Comparison of ENCODE assay signal across 16 cellular contexts in the genomic region with DNA sequence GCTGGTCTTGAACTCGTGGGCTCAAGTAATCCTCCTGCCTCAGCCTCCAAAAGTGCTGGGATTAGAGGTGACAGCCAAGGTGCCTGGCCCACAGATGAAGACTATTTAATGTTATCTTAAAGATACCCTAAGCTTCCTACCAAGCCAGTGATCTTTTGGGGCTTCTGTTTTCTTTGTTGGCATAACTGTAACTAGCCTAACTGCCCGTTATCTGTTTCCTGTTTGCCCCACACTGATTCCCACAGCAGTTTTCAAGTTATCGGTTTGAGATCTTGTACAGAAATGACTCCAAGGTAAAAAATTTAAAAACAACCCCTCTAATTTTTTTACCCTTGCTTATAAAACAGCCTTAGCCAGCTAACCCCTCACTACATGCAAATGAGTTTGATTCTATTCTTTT. TPM values are rescaled to one million over a fixed set of nuclear protein-coding genes. Genes with fewer than 3 reads are reported as not detected.
DNase-seq lines count a peak whose midpoint lies in the region; ATAC-seq and TF ChIP-seq lines count a peak whose summit lies in the region.
"Had no signal": no experiment of that assay in that cellular context is flagged by ENCODE, and none has a peak within 500 bp of the region (broad histone marks: within the 10 kb centered on the region; RNA-seq: fewer than 3 reads in every experiment).

No MANE protein-coding gene starts in this region.

- CTCF ChIA-PET in activated CD4-positive, alpha-beta T cell treated with anti-CD3 and anti-CD28 coated beads, Interleukin-2, amount 10 ng/mL, durations not matched to agents 7 days and 5 days (lab: Charles Lee), result interaction anchor here (0.6 to 5.4 kb wide), 5 partner anchors 13 to 242 kb away, joined by 3 to 27 read pairs (median 5); partner anchors contain the start of gene F5

- no peaks in the 10 kb centered on the region for H3K9me3 Mint-ChIP-seq in activated CD4-positive, alpha-beta T cell treated with anti-CD3 and anti-CD28 coated beads, Interleukin-2, amount 10 ng/mL, durations not matched to agents 7 days and 5 days
- no peaks in the 10 kb centered on the region for H3K9me3 Mint-ChIP-seq in activated T-helper 17 cell treated with anti-CD3 and anti-CD28 coated beads, Interleukin-2, amount 50 U/mL, for 72 hours

- H3K27me3 Mint-ChIP-seq in activated CD4-positive, alpha-beta T cell treated with anti-CD3 and anti-CD28 coated beads, Interleukin-2, amount 10 ng/mL, durations not matched to agents 7 days and 5 days, result no peaks in the 10 kb centered on the region
- H3K27me3 Mint-ChIP-seq in activated T-helper 17 cell treated with anti-CD3 and anti-CD28 coated beads, Interleukin-2, amount 50 U/mL, for 72 hours, result no peaks in the 10 kb centered on the region

- H3K4me3 Mint-ChIP-seq in activated CD4-positive, alpha-beta T cell treated with anti-CD3 and anti-CD28 coated beads, Interleukin-2, amount 10 ng/mL, durations not matched to agents 7 days and 5 days, result peak overlapping the region; percentile 48
- peak overlapping the region; percentile 91 for H3K4me3 Mint-ChIP-seq in activated T-helper 17 cell treated with anti-CD3 and anti-CD28 coated beads, Interleukin-2, amount 50 U/mL, for 72 hours

- peaks cover 98% of the 10 kb centered on the region for H3K36me3 Mint-ChIP-seq in activated CD4-positive, alpha-beta T cell treated with anti-CD3 and anti-CD28 coated beads, Interleukin-2, amount 10 ng/mL, durations not matched to agents 7 days and 5 days (ENCODE audit: low read depth)
- H3K36me3 Mint-ChIP-seq in activated T-helper 17 cell treated with anti-CD3 and anti-CD28 coated beads, Interleukin-2, amount 50 U/mL, for 72 hours (ENCODE audit: low read depth), result peaks cover 99% of the 10 kb centered on the region

- H2AFZ ChIP-seq in Loucy (ENCODE audit: low read length), result no peak overlapping the region

- POLR2A ChIA-PET in activated CD4-positive, alpha-beta T cell treated with anti-CD3 and anti-CD28 coated beads, Interleukin-2, amount 10 ng/mL, durations not matched to agents 7 days and 5 days (lab: Charles Lee), result interaction anchor here (1.0 kb wide), 1 partner anchor 11 kb away, joined by 4 read pairs; no protein-coding TSS in a partner anchor

- no peaks in the 10 kb centered on the region for H3K9me3 ChIP-seq in Loucy (ENCODE audit: insufficient read depth, low read depth, low read length)
- H3K9me3 ChIP-seq: A549, HAP-1, ovary had no signal

- no peaks in the 10 kb centered on the region for H3K27me3 ChIP-seq in Loucy (ENCODE audit: insufficient read depth, low read length, poor library complexity, severe bottlenecking)
- H3K27me3 ChIP-seq: ovary had no signal

- ATAC-seq in activated T-helper 17 cell treated with anti-CD3 and anti-CD28 coated beads, Interleukin-2, amount 50 U/mL, for 72 hours (replicated peaks), result peak; percentile 66
- ATAC-seq: A549 had no signal

- peaks cover 27% of the 10 kb centered on the region for H3K36me3 ChIP-seq in Loucy (ENCODE audit: insufficient read depth, low read length)
- H3K36me3 ChIP-seq: HAP-1, ovary had no signal

- H3K9me2 ChIP-seq in Loucy (replicated peaks; ENCODE audit: low read depth, low read length), result no peaks in the 10 kb centered on the region

- peak overlapping the region; percentile 91 for H3K4me2 ChIP-seq in Loucy (ENCODE audit: low read depth, low read length, poor library complexity, severe bottlenecking)
- H3K4me2 ChIP-seq: A549 had no signal

- no peak for TF ChIP-seq CTCF in Loucy (conservative IDR thresholded peaks at IDR 0.05; ENCODE audit: low read length)

- peak overlapping the region; percentile 87 for H3K27ac Mint-ChIP-seq in activated CD4-positive, alpha-beta T cell treated with anti-CD3 and anti-CD28 coated beads, Interleukin-2, amount 10 ng/mL, durations not matched to agents 7 days and 5 days
- peak overlapping the region; percentile 84 for H3K27ac Mint-ChIP-seq in activated T-helper 17 cell treated with anti-CD3 and anti-CD28 coated beads, Interleukin-2, amount 50 U/mL, for 72 hours

- H3K4me1 Mint-ChIP-seq in activated CD4-positive, alpha-beta T cell treated with anti-CD3 and anti-CD28 coated beads, Interleukin-2, amount 10 ng/mL, durations not matched to agents 7 days and 5 days, result peaks cover 96% of the 10 kb centered on the region
- H3K4me1 Mint-ChIP-seq in activated T-helper 17 cell treated with anti-CD3 and anti-CD28 coated beads, Interleukin-2, amount 50 U/mL, for 72 hours, result peaks cover 75% of the 10 kb centered on the region

- H3K4me1 ChIP-seq in Loucy (ENCODE audit: insufficient read depth, low read length, poor library complexity, severe bottlenecking), result peaks cover 95% of the 10 kb centered on the region
- H3K4me1 ChIP-seq: A549, HAP-1 had no signal

- H3K79me2 ChIP-seq in Loucy (ENCODE audit: insufficient read depth, low read length), result peaks cover 33% of the 10 kb centered on the region

- intact Hi-C loops in head of caudate nucleus (cut with DNase I), result no loop called here

- no peaks in the 10 kb centered on the region for H4K20me1 ChIP-seq in Loucy (ENCODE audit: insufficient read depth, low read length, poor library complexity, severe bottlenecking)

- DNase-seq in activated CD4-positive, alpha-beta T cell treated with anti-CD3 and anti-CD28 coated beads, Interleukin-2, amount 10 ng/mL, durations not matched to agents 7 days and 5 days, result peak; percentile 41
- DNase-seq in activated CD4-positive, alpha-beta T cell treated with anti-CD3 and anti-CD28 coated beads, Interleukin-2, amount 50 U/mL, for 1 hour, result no peak
- peak; percentile 40 for DNase-seq in stimulated activated CD8-positive, alpha-beta memory T cell treated with anti-CD3 and anti-CD28 coated beads, Interleukin-4, amount 100 ng/mL, for 48 hours
- DNase-seq in NCI-H2029 (lab: John Stamatoyannopoulos, UW) (no peak), head of caudate nucleus (no peak), HT-29 (ENCODE audit: low spot score) (no peak)
- DNase-seq: Calu3, caudate nucleus, islet precursor cell, NCI-H2081, NCI-H526, ovary had no signal

- H3F3A ChIP-seq in Loucy (ENCODE audit: low read depth), result peaks cover 61% of the 10 kb centered on the region

- peak overlapping the region; percentile 92 for H3K9ac ChIP-seq in Loucy (ENCODE audit: low read depth, low read length, poor library complexity, severe bottlenecking)

- peak overlapping the region; percentile 50 for H3K4me3 ChIP-seq in Loucy (ENCODE audit: low read length, poor library complexity, severe bottlenecking)
- H3K4me3 ChIP-seq: A549, HAP-1, ovary had no signal

RNA-seq across cellular contexts. Expression of gene SELL, which starts 12.4 kb away (rescaled TPM):
- total RNA-seq in activated CD4-positive, alpha-beta T cell treated with anti-CD3 and anti-CD28 coated beads, Interleukin-2, amount 10 ng/mL, durations not matched to agents 7 days and 5 days, result 100 to 1,000 TPM; 568 to 595 TPM
- 100 to 1,000 TPM; 143 to 221 TPM for total RNA-seq in activated T-helper 17 cell treated with anti-CD3 and anti-CD28 coated beads, Interleukin-2, amount 50 U/mL, for 72 hours
- total RNA-seq in HT-29 (2014; rRNA removed; shearing (Covaris generic)), result 2.0 TPM in 1 of 2 replicates, not detected in the other

RNA-seq across cellular contexts. Expression of gene SELE, which starts 34.9 kb away (rescaled TPM):
- not detected for total RNA-seq in activated CD4-positive, alpha-beta T cell treated with anti-CD3 and anti-CD28 coated beads, Interleukin-2, amount 10 ng/mL, durations not matched to agents 7 days and 5 days
- total RNA-seq in activated T-helper 17 cell treated with anti-CD3 and anti-CD28 coated beads, Interleukin-2, amount 50 U/mL, for 72 hours, result not detected
- total RNA-seq in HT-29 (2014; rRNA removed; shearing (Covaris generic)), result not detected in 2 replicates
- total RNA-seq: Calu3 had no signal

Comparison
In these comparisons a context has a peak if more than half of its experiments do, and no peak if none do; other contexts are left out.
1. DNase-seq: peak in activated CD4-positive, alpha-beta T cell treated with anti-CD3 and anti-CD28 coated beads, Interleukin-2, amount 10 ng/mL, durations not matched to agents 7 days and 5 days (single experiment) and stimulated activated CD8-positive, alpha-beta memory T cell treated with anti-CD3 and anti-CD28 coated beads, Interleukin-4, amount 100 ng/mL, for 48 hours (single experiment); none in activated CD4-positive, alpha-beta T cell treated with anti-CD3 and anti-CD28 coated beads, Interleukin-2, amount 50 U/mL, for 1 hour (single experiment), NCI-H2029 (single experiment), head of caudate nucleus (0 of 42) and HT-29 (single experiment).
2. RNA of gene SELL, which starts 12.4 kb away (total RNA-seq): 568 to 595 TPM in activated CD4-positive, alpha-beta T cell treated with anti-CD3 and anti-CD28 coated beads, Interleukin-2, amount 10 ng/mL, durations not matched to agents 7 days and 5 days and 143 to 221 TPM in activated T-helper 17 cell treated with anti-CD3 and anti-CD28 coated beads, Interleukin-2, amount 50 U/mL, for 72 hours; 2.0 TPM in HT-29; every median in the first group is over 10 times any median in the second.